In the genomic region with DNA sequence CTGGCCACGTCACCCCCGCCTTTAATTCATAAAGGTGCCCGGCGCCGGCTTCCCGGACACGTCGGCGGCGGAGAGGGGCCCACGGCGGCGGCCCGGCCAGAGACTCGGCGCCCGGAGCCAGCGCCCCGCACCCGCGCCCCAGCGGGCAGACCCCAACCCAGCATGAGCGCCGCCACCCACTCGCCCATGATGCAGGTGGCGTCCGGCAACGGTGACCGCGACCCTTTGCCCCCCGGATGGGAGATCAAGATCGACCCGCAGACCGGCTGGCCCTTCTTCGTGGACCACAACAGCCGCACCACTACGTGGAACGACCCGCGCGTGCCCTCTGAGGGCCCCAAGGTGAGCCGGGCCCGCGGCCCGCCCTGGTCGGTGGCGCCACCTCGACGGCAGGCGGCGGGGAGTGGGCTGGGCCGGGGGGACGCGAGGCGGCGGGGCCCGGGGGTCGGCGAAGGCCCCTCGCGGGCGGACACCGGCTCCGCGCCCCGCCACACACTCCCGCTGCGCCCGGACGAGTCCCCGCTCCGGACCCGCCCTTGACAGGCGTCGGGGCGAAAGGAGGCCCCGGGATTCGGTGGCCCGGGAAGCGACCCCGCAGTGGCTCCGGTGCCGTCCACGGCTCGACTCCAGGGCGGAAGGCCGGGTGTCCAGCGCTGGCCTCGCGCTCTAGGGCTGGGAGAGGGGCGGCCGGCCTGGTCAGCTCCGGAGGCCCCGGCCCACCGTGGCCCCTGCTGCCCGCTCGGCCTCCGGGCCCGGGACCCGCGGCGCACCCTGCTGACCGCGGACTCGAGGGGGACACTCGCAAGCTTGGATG, we compare ENCODE assay signal across 8 cellular contexts. TPM values are rescaled to one million over a fixed set of nuclear protein-coding genes. Genes with fewer than 3 reads are reported as not detected.
A peak's percentile ranks its signal among the peaks of the same experiment; 100 is the strongest.
DNase-seq lines count a peak whose midpoint lies in the region; ATAC-seq lines count a peak whose summit lies in the region.

No MANE protein-coding gene starts in this region.

- peak overlapping the region; percentile 96 for H3K27ac ChIP-seq in rectal smooth muscle tissue (ENCODE audit: low read depth, low read length)

- H3K9ac ChIP-seq in rectal smooth muscle tissue (ENCODE audit: low read length), result peak overlapping the region; percentile 93

- DNase-seq in activated gamma-delta T cell treated with Interleukin-2 at 50 U/mL for 16 hours, result peak; percentile 9
- no peak for DNase-seq in activated gamma-delta T cell (lab: John Stamatoyannopoulos, UW)
- DNase-seq in Right ventricle myocardium superior, result peak; percentile 43
- no peak for DNase-seq in GM19238 (ENCODE audit: insufficient read length, low spot score)
- no peak for DNase-seq in NCI-H187 (lab: John Stamatoyannopoulos, UW)

- peak overlapping the region; percentile 92 for H3K4me3 Mint-ChIP-seq in activated T-helper 17 cell treated with anti-CD3 and anti-CD28 coated beads, Interleukin-2, amount 50 U/mL, for 72 hours

- H3K27me3 ChIP-seq in rectal smooth muscle tissue (ENCODE audit: control insufficient read depth, insufficient read depth, low read length), result no peaks in the 10 kb centered on the region

- peak overlapping the region; percentile 95 for H3K27ac Mint-ChIP-seq in activated T-helper 17 cell treated with anti-CD3 and anti-CD28 coated beads, Interleukin-2, amount 50 U/mL, for 72 hours

- ATAC-seq in HG03439 (IDR thresholded peaks at IDR 0.05; ENCODE audit: unreplicated experiment) (peak; percentile 41), Right ventricle myocardium superior (ENCODE audit: poor library complexity) (peak; percentile 23)
- ATAC-seq in activated T-helper 17 cell treated with anti-CD3 and anti-CD28 coated beads, Interleukin-2, amount 50 U/mL, for 72 hours (replicated peaks), result no peak

- no peaks in the 10 kb centered on the region for H3K27me3 Mint-ChIP-seq in activated T-helper 17 cell treated with anti-CD3 and anti-CD28 coated beads, Interleukin-2, amount 50 U/mL, for 72 hours

- intact Hi-C loops in Right ventricle myocardium superior (cut with DNase I), result loop anchor here (2.0 kb wide), 1 partner anchor 75 kb away; a partner anchor contains a TSS

- H3K9me3 Mint-ChIP-seq in activated T-helper 17 cell treated with anti-CD3 and anti-CD28 coated beads, Interleukin-2, amount 50 U/mL, for 72 hours, result no peaks in the 10 kb centered on the region

- peaks cover 44% of the 10 kb centered on the region for H3K36me3 Mint-ChIP-seq in activated T-helper 17 cell treated with anti-CD3 and anti-CD28 coated beads, Interleukin-2, amount 50 U/mL, for 72 hours (ENCODE audit: low read depth)

- no peaks in the 10 kb centered on the region for H3K36me3 ChIP-seq in rectal smooth muscle tissue (ENCODE audit: control insufficient read depth, insufficient read depth, low read length)

- peaks cover 29% of the 10 kb centered on the region for H3K4me1 Mint-ChIP-seq in activated T-helper 17 cell treated with anti-CD3 and anti-CD28 coated beads, Interleukin-2, amount 50 U/mL, for 72 hours

- peak overlapping the region; percentile 86 for H3K4me3 ChIP-seq in rectal smooth muscle tissue (ENCODE audit: low read length)

- peaks cover 27% of the 10 kb centered on the region for H3K4me1 ChIP-seq in rectal smooth muscle tissue (ENCODE audit: control insufficient read depth, insufficient read depth, low read length)

RNA-seq across cellular contexts. Expression of a gene that starts 0.5 kb away (rescaled TPM):
- 10 to 100 TPM; 24.7 to 26.6 TPM for total RNA-seq in activated T-helper 17 cell treated with anti-CD3 and anti-CD28 coated beads, Interleukin-2, amount 50 U/mL, for 72 hours
- total RNA-seq in Right ventricle myocardium superior, result 153 TPM

RNA-seq across cellular contexts. Expression of a gene that starts 55.0 kb away (rescaled TPM):
- total RNA-seq in activated T-helper 17 cell treated with anti-CD3 and anti-CD28 coated beads, Interleukin-2, amount 50 U/mL, for 72 hours, result 100 to 1,000 TPM; 195 to 202 TPM
- 75.1 TPM for total RNA-seq in Right ventricle myocardium superior

Comparison
In these comparisons a context has a peak if more than half of its experiments do, and no peak if none do; other contexts are left out.
1. DNase-seq: peak in activated gamma-delta T cell treated with Interleukin-2 at 50 U/mL for 16 hours (single experiment) and Right ventricle myocardium superior (single experiment); none in activated gamma-delta T cell (single experiment), GM19238 (single experiment) and NCI-H187 (0 of 2).